In the genomic region with DNA sequence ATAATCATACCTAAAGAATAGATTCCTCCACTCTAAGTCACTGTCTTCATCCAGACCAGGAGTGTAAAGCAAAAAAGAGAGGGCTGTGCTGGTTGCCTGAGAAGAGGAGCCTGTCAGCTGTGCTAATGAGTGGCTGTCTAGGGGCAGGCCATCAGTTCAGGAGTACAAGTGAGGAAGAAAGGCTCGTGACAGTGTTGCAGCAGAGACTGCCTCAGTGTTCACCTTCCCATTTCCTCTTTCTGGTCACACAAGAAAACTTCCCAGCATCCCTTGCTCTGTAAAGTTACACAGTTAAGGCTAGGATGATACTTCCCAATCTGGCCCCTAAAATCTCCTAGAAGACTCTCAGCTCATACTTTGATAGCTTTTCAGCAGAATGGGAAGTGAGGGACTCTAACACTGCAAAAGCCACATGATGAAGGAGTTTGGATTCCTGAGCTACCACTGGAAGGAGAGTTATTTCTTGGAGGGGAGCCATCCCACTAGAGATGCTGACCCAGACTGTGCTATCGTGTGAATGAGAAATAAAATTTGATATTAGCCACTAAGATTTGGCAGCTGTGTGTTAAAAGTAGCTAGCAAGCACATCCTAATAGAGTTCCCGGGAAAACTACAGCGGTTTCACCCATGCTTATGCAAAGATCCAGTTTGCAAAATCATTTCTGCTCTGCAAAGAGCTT, we compare ENCODE assay signal across 1 cellular context.
TF ChIP-seq lines count a peak whose summit lies in the region.

No MANE protein-coding gene starts in this region.

TF ChIP-seq in GM23338, 12 proteins besides CTCF, POLR2A, EP300 and RAD21 (continued from another document):
- TF ChIP-seq, protein P1, sequence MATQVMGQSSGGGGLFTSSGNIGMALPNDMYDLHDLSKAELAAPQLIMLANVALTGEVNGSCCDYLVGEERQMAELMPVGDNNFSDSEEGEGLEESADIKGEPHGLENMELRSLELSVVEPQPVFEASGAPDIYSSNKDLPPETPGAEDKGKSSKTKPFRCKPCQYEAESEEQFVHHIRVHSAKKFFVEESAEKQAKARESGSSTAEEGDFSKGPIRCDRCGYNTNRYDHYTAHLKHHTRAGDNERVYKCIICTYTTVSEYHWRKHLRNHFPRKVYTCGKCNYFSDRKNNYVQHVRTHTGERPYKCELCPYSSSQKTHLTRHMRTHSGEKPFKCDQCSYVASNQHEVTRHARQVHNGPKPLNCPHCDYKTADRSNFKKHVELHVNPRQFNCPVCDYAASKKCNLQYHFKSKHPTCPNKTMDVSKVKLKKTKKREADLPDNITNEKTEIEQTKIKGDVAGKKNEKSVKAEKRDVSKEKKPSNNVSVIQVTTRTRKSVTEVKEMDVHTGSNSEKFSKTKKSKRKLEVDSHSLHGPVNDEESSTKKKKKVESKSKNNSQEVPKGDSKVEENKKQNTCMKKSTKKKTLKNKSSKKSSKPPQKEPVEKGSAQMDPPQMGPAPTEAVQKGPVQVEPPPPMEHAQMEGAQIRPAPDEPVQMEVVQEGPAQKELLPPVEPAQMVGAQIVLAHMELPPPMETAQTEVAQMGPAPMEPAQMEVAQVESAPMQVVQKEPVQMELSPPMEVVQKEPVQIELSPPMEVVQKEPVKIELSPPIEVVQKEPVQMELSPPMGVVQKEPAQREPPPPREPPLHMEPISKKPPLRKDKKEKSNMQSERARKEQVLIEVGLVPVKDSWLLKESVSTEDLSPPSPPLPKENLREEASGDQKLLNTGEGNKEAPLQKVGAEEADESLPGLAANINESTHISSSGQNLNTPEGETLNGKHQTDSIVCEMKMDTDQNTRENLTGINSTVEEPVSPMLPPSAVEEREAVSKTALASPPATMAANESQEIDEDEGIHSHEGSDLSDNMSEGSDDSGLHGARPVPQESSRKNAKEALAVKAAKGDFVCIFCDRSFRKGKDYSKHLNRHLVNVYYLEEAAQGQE (IDR thresholded peaks at IDR 0.05; ENCODE audit: unreplicated experiment), result no peak
- TF ChIP-seq ZNF114 (CRISPR knock-in tag; IDR thresholded peaks at IDR 0.05), result no peak
- TF ChIP-seq CREB1 (CRISPR knock-in tag; IDR thresholded peaks at IDR 0.05; ENCODE audit: low read depth), result no peak
